Comparison of ENCODE assay signal across 10 cellular contexts in genomic region chr4:132838244-132838643, GRCh38.
"Had no signal": no experiment of that assay in that cellular context is flagged by ENCODE, and none has a peak within 500 bp of the region (broad histone marks: within the 10 kb centered on the region; RNA-seq: fewer than 3 reads in every experiment).

No MANE protein-coding gene starts in this region.

- H3K4me3 ChIP-seq: GM23248, GM23338, HAP-1 had no signal

- H3K27ac Mint-ChIP-seq: GM23338, H9, HFFc6 had no signal

- ATAC-seq: GM23338, HCT116 had no signal

- H3K4me1 ChIP-seq: HAP-1 had no signal

- H3K27ac ChIP-seq: GM23248 had no signal

- H3K4me2 ChIP-seq: GM23338 had no signal

- H3K9me3 ChIP-seq: HAP-1 had no signal

- H3K9ac ChIP-seq: GM23248 had no signal

- DNase-seq: GM23248, GOT3, H7, H9, HCEC 1CT, HFFc6 had no signal

- FAIRE-seq: H54 had no signal

- H3K4me3 Mint-ChIP-seq: GM23338, H9, HFFc6 had no signal

- H2AFZ ChIP-seq: GM23248, GM23338 had no signal

- H3K4me1 Mint-ChIP-seq: GM23338, H9 had no signal
